Comparison of ENCODE assay signal across 17 cellular contexts in the genomic region with DNA sequence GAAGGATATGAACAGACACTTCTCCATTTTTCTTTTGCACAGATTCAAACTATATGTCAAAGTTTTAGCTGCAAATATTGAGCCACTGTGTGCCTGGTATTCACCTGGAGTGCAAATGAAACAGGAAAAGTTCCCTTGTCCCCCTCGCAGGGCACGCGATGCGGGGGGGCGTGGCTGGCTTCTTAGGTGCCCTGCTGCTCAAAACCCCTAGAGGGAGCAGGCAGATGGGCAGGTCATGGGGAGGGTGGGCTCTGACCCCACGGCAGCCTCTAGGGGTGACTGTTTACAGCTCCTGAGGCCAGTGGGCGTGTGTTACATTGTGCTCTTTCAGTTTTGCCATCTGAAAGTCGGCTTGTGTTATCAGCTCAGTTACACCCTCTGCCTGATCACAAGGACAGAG.
DNase-seq lines count a peak whose midpoint lies in the region; ATAC-seq and TF ChIP-seq lines count a peak whose summit lies in the region.
"Had no signal": no experiment of that assay in that cellular context is flagged by ENCODE, and none has a peak within 500 bp of the region (broad histone marks: within the 10 kb centered on the region; RNA-seq: fewer than 3 reads in every experiment).

No MANE protein-coding gene starts in this region.

- no peaks in the 10 kb centered on the region for H3K4me1 Mint-ChIP-seq in endothelial cell (ENCODE audit: unreplicated experiment)
- H3K4me1 Mint-ChIP-seq in stimulated activated memory B cell treated with anti-CD40 and anti-IgM and Interleukin-4, amounts not matched to agents 10 μg/mL and 1 μg/mL and 100 μg/mL, for 72 hours: no peaks in the 10 kb centered on the region
- H3K4me1 Mint-ChIP-seq: activated naive CD8-positive, alpha-beta T cell treated with anti-CD3 and anti-CD28 coated beads, Interleukin-2, amount 10 ng/mL, durations not matched to agents 7 days and 5 days; IgD-negative memory B cell had no signal

- ATAC-seq in stimulated activated memory B cell treated with anti-CD40 and anti-IgM and Interleukin-4, amounts not matched to agents 10 μg/mL and 1 μg/mL and 100 μg/mL, for 72 hours: peak; percentile 27
- no peak for ATAC-seq in GM18519 (IDR thresholded peaks at IDR 0.05; ENCODE audit: low FRiP score, unreplicated experiment)
- ATAC-seq in GM18502 (IDR thresholded peaks at IDR 0.05; ENCODE audit: poor library complexity, unreplicated experiment): no peak

- no peaks in the 10 kb centered on the region for H3K9me3 Mint-ChIP-seq in endothelial cell (ENCODE audit: unreplicated experiment)
- H3K9me3 Mint-ChIP-seq in stimulated activated memory B cell treated with anti-CD40 and anti-IgM and Interleukin-4, amounts not matched to agents 10 μg/mL and 1 μg/mL and 100 μg/mL, for 72 hours: no peaks in the 10 kb centered on the region
- H3K9me3 Mint-ChIP-seq: activated naive CD8-positive, alpha-beta T cell treated with anti-CD3 and anti-CD28 coated beads, Interleukin-2, amount 10 ng/mL, durations not matched to agents 7 days and 5 days; IgD-negative memory B cell had no signal

- no peaks in the 10 kb centered on the region for H3K9me3 ChIP-seq in NT2/D1 (ENCODE audit: insufficient read depth, low read length)
- H3K9me3 ChIP-seq: colonic mucosa had no signal

- peak; percentile 42 for TF ChIP-seq CTCF in endothelial cell (IDR thresholded peaks at IDR 0.05; ENCODE audit: unreplicated experiment)

- H3K4me3 Mint-ChIP-seq in endothelial cell (ENCODE audit: unreplicated experiment): no peak overlapping the region
- no peak overlapping the region for H3K4me3 Mint-ChIP-seq in stimulated activated memory B cell treated with anti-CD40 and anti-IgM and Interleukin-4, amounts not matched to agents 10 μg/mL and 1 μg/mL and 100 μg/mL, for 72 hours
- H3K4me3 Mint-ChIP-seq: activated naive CD8-positive, alpha-beta T cell treated with anti-CD3 and anti-CD28 coated beads, Interleukin-2, amount 10 ng/mL, durations not matched to agents 7 days and 5 days had no signal

- H3K27ac Mint-ChIP-seq in endothelial cell (ENCODE audit: unreplicated experiment): no peak overlapping the region
- no peak overlapping the region for H3K27ac Mint-ChIP-seq in stimulated activated memory B cell treated with anti-CD40 and anti-IgM and Interleukin-4, amounts not matched to agents 10 μg/mL and 1 μg/mL and 100 μg/mL, for 72 hours
- H3K27ac Mint-ChIP-seq: activated naive CD8-positive, alpha-beta T cell treated with anti-CD3 and anti-CD28 coated beads, Interleukin-2, amount 10 ng/mL, durations not matched to agents 7 days and 5 days; IgD-negative memory B cell had no signal

- H3K9ac ChIP-seq in NT2/D1 (ENCODE audit: insufficient read length, low read depth): no peak overlapping the region

- peak; percentile 67 for DNase-seq in NCI-H82 (lab: John Stamatoyannopoulos, UW)
- DNase-seq in NCI-H82 treated with DMSO at 0.1 percent for 48 hours (lab: John Stamatoyannopoulos, UW; ENCODE audit: unreplicated experiment): no peak
- peak; percentile 48 for DNase-seq in NT2/D1 (ENCODE audit: low read depth, low spot score)
- DNase-seq in endothelial cell (ENCODE audit: low spot score): no peak
- DNase-seq in SIG-M5 treated with dmso at 0.1 percent for 504 hours (lab: John Stamatoyannopoulos, UW; ENCODE audit: unreplicated experiment): no peak
- DNase-seq: activated CD8-positive, alpha-beta memory T cell treated with anti-CD3 and anti-CD28 coated beads, Interleukin-2, amount 50 U/mL, for 48 hours; activated naive CD8-positive, alpha-beta T cell treated with anti-CD3 and anti-CD28 coated beads, Interleukin-2, amount 10 ng/mL, durations not matched to agents 7 days and 5 days; colonic mucosa; COR-L47; mammary epithelial cell; NCI-H187; SW 1271 had no signal

- H3K36me3 ChIP-seq in NT2/D1 (ENCODE audit: insufficient read depth, insufficient read length, low read length): no peaks in the 10 kb centered on the region
- H3K36me3 ChIP-seq: colonic mucosa had no signal

- no peaks in the 10 kb centered on the region for H3K4me1 ChIP-seq in NT2/D1 (ENCODE audit: insufficient read depth, insufficient read length)
- H3K4me1 ChIP-seq: colonic mucosa had no signal

- no peaks in the 10 kb centered on the region for H3K36me3 Mint-ChIP-seq in endothelial cell (ENCODE audit: low read depth, unreplicated experiment)
- no peaks in the 10 kb centered on the region for H3K36me3 Mint-ChIP-seq in stimulated activated memory B cell treated with anti-CD40 and anti-IgM and Interleukin-4, amounts not matched to agents 10 μg/mL and 1 μg/mL and 100 μg/mL, for 72 hours
- H3K36me3 Mint-ChIP-seq: activated naive CD8-positive, alpha-beta T cell treated with anti-CD3 and anti-CD28 coated beads, Interleukin-2, amount 10 ng/mL, durations not matched to agents 7 days and 5 days had no signal

- H3K27me3 ChIP-seq in NT2/D1 (ENCODE audit: insufficient read depth, insufficient read length): no peaks in the 10 kb centered on the region
- H3K27me3 ChIP-seq: colonic mucosa had no signal

- no peaks in the 10 kb centered on the region for H3K27me3 Mint-ChIP-seq in endothelial cell (ENCODE audit: unreplicated experiment)
- no peaks in the 10 kb centered on the region for H3K27me3 Mint-ChIP-seq in stimulated activated memory B cell treated with anti-CD40 and anti-IgM and Interleukin-4, amounts not matched to agents 10 μg/mL and 1 μg/mL and 100 μg/mL, for 72 hours
- H3K27me3 Mint-ChIP-seq: activated naive CD8-positive, alpha-beta T cell treated with anti-CD3 and anti-CD28 coated beads, Interleukin-2, amount 10 ng/mL, durations not matched to agents 7 days and 5 days; IgD-negative memory B cell had no signal

- H3K4me3 ChIP-seq in NT2/D1 (ENCODE audit: insufficient read length, low read depth): no peak overlapping the region
- H3K4me3 ChIP-seq: colonic mucosa, skin epidermis had no signal

Comparison
In these comparisons a context has a peak if more than half of its experiments do, and no peak if none do; other contexts are left out.
1. DNase-seq: peak in NCI-H82 (single experiment) and NT2/D1 (single experiment); none in NCI-H82 treated with DMSO at 0.1 percent for 48 hours (single experiment), endothelial cell (single experiment) and SIG-M5 treated with dmso at 0.1 percent for 504 hours (single experiment).